In the genomic region with DNA sequence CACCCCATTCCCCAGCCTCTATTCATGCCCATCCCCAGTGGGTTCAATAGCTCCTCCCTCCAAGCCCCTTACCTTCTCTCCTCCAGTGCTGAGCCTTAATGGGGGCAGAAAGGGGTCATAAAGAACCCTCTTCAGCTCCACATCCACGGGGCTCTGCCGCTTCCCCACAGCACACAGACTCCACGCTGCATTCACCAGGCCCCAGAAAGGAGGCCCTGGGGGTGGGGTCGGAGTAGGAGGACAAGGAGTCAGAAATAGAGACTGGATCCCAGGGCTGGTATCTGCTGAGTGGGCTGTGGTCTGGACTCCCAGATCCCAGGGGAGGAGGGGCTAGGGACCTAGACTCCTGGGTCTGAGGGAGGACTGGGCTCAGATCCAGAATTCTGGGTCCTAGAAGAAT, we compare ENCODE assay signal across 6 cellular contexts. TPM values are rescaled to one million over a fixed set of nuclear protein-coding genes. Genes with fewer than 3 reads are reported as not detected.
DNase-seq lines count a peak whose midpoint lies in the region; ATAC-seq and TF ChIP-seq lines count a peak whose summit lies in the region.

No MANE protein-coding gene starts in this region.

- H3K4me3 Mint-ChIP-seq in GM23338 (peak overlapping the region; percentile 91), neural crest cell (peak overlapping the region; percentile 79)

- H2AFZ ChIP-seq in GM23338: no peak overlapping the region

- 0 out of 2 replicates have a peak, but pooled peaks cover 7% of the 10 kb centered on the region for H3K27me3 ChIP-seq in GM23338 (ENCODE audit: insufficient read depth)
- no peaks in the 10 kb centered on the region for H3K27me3 ChIP-seq in ascending aorta
- peaks cover 5% of the 10 kb centered on the region for H3K27me3 ChIP-seq in colonic mucosa

- H3K9me3 ChIP-seq in ascending aorta (no peaks in the 10 kb centered on the region), colonic mucosa (no peaks in the 10 kb centered on the region)

- no peak overlapping the region for H3K9ac ChIP-seq in colonic mucosa (ENCODE audit: low read depth in 2 of 2, low read length in 2 of 2)

- H3K36me3 Mint-ChIP-seq in GM23338 (ENCODE audit: low read depth): peaks cover 25% of the 10 kb centered on the region
- H3K36me3 Mint-ChIP-seq in neural crest cell (ENCODE audit: low read depth): no peaks in the 10 kb centered on the region

- H3K79me2 ChIP-seq in GM23338 (replicated peaks; ENCODE audit: insufficient read depth): no peaks in the 10 kb centered on the region

- H3K4me2 ChIP-seq in GM23338: peak overlapping the region; percentile 99

- no peak for TF ChIP-seq CTCF in GM23338 (conservative IDR thresholded peaks at IDR 0.05; ENCODE audit: low read depth in 2 of 2)
- no peak for TF ChIP-seq CTCF in ascending aorta (IDR thresholded peaks at IDR 0.05)
- TF ChIP-seq CTCF in neural crest cell (conservative IDR thresholded peaks at IDR 0.05): no peak
- TF ChIP-seq CTCF in colonic mucosa (IDR thresholded peaks at IDR 0.05): no peak

- intact Hi-C loops in ascending aorta (cut with DNase I): loop anchor here (10.0 kb wide), 1 partner anchor 140 kb away; no protein-coding TSS in a partner anchor
- intact Hi-C loops in colonic mucosa (cut with DNase I): no loop called here

- no peak for DNase-seq in GM23338 (ENCODE audit: low spot score)
- DNase-seq in ascending aorta (ENCODE audit: low spot score in 2 of 2): no peak
- DNase-seq in neural crest cell (ENCODE audit: low read depth, low spot score): no peak
- DNase-seq in colonic mucosa: no peak
- DNase-seq in DMS79 treated with DMSO at 0.1 percent for 48 hours (lab: John Stamatoyannopoulos, UW): no peak

- ATAC-seq in GM23338 (no peak), GM21528 (IDR thresholded peaks at IDR 0.05; ENCODE audit: low FRiP score, unreplicated experiment) (no peak)

- H3K27me3 Mint-ChIP-seq in GM23338 (ENCODE audit: insufficient read depth, low read depth, poor library complexity) (peaks cover 20% of the 10 kb centered on the region), neural crest cell (ENCODE audit: low read depth) (peaks cover 21% of the 10 kb centered on the region)

- H3K27ac ChIP-seq in GM23338 (ENCODE audit: low read depth) (no peak overlapping the region), ascending aorta (no peak overlapping the region), colonic mucosa (no peak overlapping the region)

- H3F3A ChIP-seq in GM23338 (replicated peaks; ENCODE audit: low read depth): peaks cover 13% of the 10 kb centered on the region; the same call in 1 of the 2 replicates

- H3K27ac Mint-ChIP-seq in GM23338 (no peak overlapping the region), neural crest cell (ENCODE audit: unreplicated experiment) (no peak overlapping the region)

- peaks cover 17% of the 10 kb centered on the region for H3K4me1 Mint-ChIP-seq in GM23338
- H3K4me1 Mint-ChIP-seq in neural crest cell: peaks cover 24% of the 10 kb centered on the region

- H3K36me3 ChIP-seq in GM23338 (ENCODE audit: insufficient read depth) (no peaks in the 10 kb centered on the region), ascending aorta (no peaks in the 10 kb centered on the region), colonic mucosa (no peaks in the 10 kb centered on the region)

- H3K4me3 ChIP-seq in GM23338 (peak overlapping the region; percentile 75), ascending aorta (peak overlapping the region; percentile 55 to 76), colonic mucosa (no peak overlapping the region)

- H3K4me1 ChIP-seq in GM23338 (ENCODE audit: insufficient read depth) (peaks cover 13% of the 10 kb centered on the region), ascending aorta (peaks cover 0 to 21% of the 10 kb centered on the region in 2 donors), colonic mucosa (no peaks in the 10 kb centered on the region)

- no peaks in the 10 kb centered on the region for H3K9me2 ChIP-seq in GM23338 (ENCODE audit: insufficient read depth)

- no peaks in the 10 kb centered on the region for H4K20me1 ChIP-seq in GM23338 (replicated peaks; ENCODE audit: insufficient read depth)

- no peaks in the 10 kb centered on the region for H3K9me3 Mint-ChIP-seq in GM23338
- no peaks in the 10 kb centered on the region for H3K9me3 Mint-ChIP-seq in neural crest cell

TF ChIP-seq in GM23338, 12 proteins besides CTCF, POLR2A, EP300 and RAD21 (continues in another document):
- TF ChIP-seq JUNB (IDR thresholded peaks at IDR 0.05; ENCODE audit: unreplicated experiment) (no peak), EZH2 (IDR thresholded peaks at IDR 0.05; ENCODE audit: low read depth, unreplicated experiment) (no peak), POLR2AphosphoS5 (IDR thresholded peaks at IDR 0.05; ENCODE audit: low read depth) (no peak), NANOG (IDR thresholded peaks at IDR 0.05; ENCODE audit: borderline replicate concordance) (no peak), EZH2phosphoT487 (IDR thresholded peaks at IDR 0.05; ENCODE audit: unreplicated experiment) (no peak), STAT1 (IDR thresholded peaks at IDR 0.05; ENCODE audit: unreplicated experiment) (no peak)
- TF ChIP-seq, protein P1, sequence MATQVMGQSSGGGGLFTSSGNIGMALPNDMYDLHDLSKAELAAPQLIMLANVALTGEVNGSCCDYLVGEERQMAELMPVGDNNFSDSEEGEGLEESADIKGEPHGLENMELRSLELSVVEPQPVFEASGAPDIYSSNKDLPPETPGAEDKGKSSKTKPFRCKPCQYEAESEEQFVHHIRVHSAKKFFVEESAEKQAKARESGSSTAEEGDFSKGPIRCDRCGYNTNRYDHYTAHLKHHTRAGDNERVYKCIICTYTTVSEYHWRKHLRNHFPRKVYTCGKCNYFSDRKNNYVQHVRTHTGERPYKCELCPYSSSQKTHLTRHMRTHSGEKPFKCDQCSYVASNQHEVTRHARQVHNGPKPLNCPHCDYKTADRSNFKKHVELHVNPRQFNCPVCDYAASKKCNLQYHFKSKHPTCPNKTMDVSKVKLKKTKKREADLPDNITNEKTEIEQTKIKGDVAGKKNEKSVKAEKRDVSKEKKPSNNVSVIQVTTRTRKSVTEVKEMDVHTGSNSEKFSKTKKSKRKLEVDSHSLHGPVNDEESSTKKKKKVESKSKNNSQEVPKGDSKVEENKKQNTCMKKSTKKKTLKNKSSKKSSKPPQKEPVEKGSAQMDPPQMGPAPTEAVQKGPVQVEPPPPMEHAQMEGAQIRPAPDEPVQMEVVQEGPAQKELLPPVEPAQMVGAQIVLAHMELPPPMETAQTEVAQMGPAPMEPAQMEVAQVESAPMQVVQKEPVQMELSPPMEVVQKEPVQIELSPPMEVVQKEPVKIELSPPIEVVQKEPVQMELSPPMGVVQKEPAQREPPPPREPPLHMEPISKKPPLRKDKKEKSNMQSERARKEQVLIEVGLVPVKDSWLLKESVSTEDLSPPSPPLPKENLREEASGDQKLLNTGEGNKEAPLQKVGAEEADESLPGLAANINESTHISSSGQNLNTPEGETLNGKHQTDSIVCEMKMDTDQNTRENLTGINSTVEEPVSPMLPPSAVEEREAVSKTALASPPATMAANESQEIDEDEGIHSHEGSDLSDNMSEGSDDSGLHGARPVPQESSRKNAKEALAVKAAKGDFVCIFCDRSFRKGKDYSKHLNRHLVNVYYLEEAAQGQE (IDR thresholded peaks at IDR 0.05; ENCODE audit: unreplicated experiment): no peak
- TF ChIP-seq, protein P2, sequence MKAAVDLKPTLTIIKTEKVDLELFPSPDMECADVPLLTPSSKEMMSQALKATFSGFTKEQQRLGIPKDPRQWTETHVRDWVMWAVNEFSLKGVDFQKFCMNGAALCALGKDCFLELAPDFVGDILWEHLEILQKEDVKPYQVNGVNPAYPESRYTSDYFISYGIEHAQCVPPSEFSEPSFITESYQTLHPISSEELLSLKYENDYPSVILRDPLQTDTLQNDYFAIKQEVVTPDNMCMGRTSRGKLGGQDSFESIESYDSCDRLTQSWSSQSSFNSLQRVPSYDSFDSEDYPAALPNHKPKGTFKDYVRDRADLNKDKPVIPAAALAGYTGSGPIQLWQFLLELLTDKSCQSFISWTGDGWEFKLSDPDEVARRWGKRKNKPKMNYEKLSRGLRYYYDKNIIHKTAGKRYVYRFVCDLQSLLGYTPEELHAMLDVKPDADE (IDR thresholded peaks at IDR 0.05): no peak

RNA-seq across cellular contexts. Expression of a gene that starts 1.6 kb away (rescaled TPM):
- total RNA-seq in GM23338 (2014; rRNA removed; shearing (Covaris generic)): 8.8 and 9.8 TPM in 2 replicates
- 29.7 and 38.8 TPM in 2 replicates for polyA plus RNA-seq in GM23338 (2016; fragmentation: Nextera tagmentation; extraction: Ambion mirVana)
- total RNA-seq in ascending aorta: not detected
- total RNA-seq in neural crest cell: 11.4 and 13.0 TPM in 2 replicates
- 1 to 10 TPM; 1.4 to 2.7 TPM for total RNA-seq in colonic mucosa

RNA-seq across cellular contexts. Expression of a gene that starts 7.2 kb away (rescaled TPM):
- 5.7 and 5.9 TPM in 2 replicates for total RNA-seq in GM23338 (2014; rRNA removed; shearing (Covaris generic))
- 5.0 and 6.3 TPM in 2 replicates for polyA plus RNA-seq in GM23338 (2016; fragmentation: Nextera tagmentation; extraction: Ambion mirVana)
- 0.21 TPM for total RNA-seq in ascending aorta
- total RNA-seq in neural crest cell: 4.9 and 5.2 TPM in 2 replicates
- 1 to 10 TPM; 4.7 to 8.9 TPM for total RNA-seq in colonic mucosa

RNA-seq across cellular contexts. Expression of a gene that starts 25.0 kb away (rescaled TPM):
- 39.8 and 50.3 TPM in 2 replicates for total RNA-seq in GM23338 (2014; rRNA removed; shearing (Covaris generic))
- polyA plus RNA-seq in GM23338 (2016; fragmentation: Nextera tagmentation; extraction: Ambion mirVana): 18.3 TPM in 2 replicates
- total RNA-seq in ascending aorta: 35.3 TPM
- 48.5 and 50.3 TPM in 2 replicates for total RNA-seq in neural crest cell
- total RNA-seq in colonic mucosa: 10 to 100 TPM; 36.2 to 48.4 TPM

RNA-seq across cellular contexts. Expression of a gene that starts 25.4 kb away (rescaled TPM):
- 1,660 and 1,898 TPM in 2 replicates for total RNA-seq in GM23338 (2014; rRNA removed; shearing (Covaris generic))
- 2,011 and 2,172 TPM in 2 replicates for polyA plus RNA-seq in GM23338 (2016; fragmentation: Nextera tagmentation; extraction: Ambion mirVana)
- 2,223 TPM for total RNA-seq in ascending aorta
- total RNA-seq in neural crest cell: 1,772 and 1,774 TPM in 2 replicates
- 1,000 to 10,000 TPM; 1,499 to 1,736 TPM for total RNA-seq in colonic mucosa

RNA-seq across cellular contexts. Expression of a gene that starts 28.5 kb away (rescaled TPM):
- total RNA-seq in GM23338 (2014; rRNA removed; shearing (Covaris generic)): 0.82 and 0.94 TPM in 2 replicates
- 0.38 and 0.52 TPM in 2 replicates for polyA plus RNA-seq in GM23338 (2016; fragmentation: Nextera tagmentation; extraction: Ambion mirVana)
- not detected for total RNA-seq in ascending aorta
- 0.50 and 0.75 TPM in 2 replicates for total RNA-seq in neural crest cell
- total RNA-seq in colonic mucosa: under 1 TPM in 1 of 2 donors, not detected in 1; 0.32 TPM
